11 cellular contexts compared by ENCODE assay signal in the genomic region with DNA sequence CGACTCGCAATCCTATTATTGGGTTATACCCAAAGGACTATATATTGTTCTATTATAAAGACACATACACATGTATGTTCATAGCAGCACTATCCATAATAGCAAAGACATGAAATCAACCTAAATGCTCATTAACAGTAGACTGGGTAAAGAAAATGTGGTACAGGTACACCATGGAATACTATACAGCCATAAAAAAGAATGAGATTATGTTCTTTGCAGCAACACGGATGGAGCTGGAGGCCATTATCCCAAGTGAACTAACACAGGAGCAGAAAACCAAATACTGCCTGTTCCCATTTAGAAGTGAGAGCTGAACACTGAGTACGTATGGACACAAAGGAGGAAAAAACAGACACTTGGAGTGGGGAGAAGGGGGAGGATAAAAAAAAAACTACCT.
"Had no signal": no experiment of that assay in that cellular context is flagged by ENCODE, and none has a peak within 500 bp of the region (broad histone marks: within the 10 kb centered on the region; RNA-seq: fewer than 3 reads in every experiment).

No MANE protein-coding gene starts in this region.

- H3K4me1 ChIP-seq: HAP-1 had no signal

- H3K9ac ChIP-seq: GM23248 had no signal

- DNase-seq: GM23248, GOT3, H7, H9, HCEC 1CT, HFFc6 had no signal

- H3K4me3 ChIP-seq: GM23248, GM23338, HAP-1 had no signal

- H3K36me3 ChIP-seq: HAP-1 had no signal

- H3K4me1 Mint-ChIP-seq: GM23338, H9 had no signal

- H3K27ac ChIP-seq: GM23248 had no signal

- H3K4me3 Mint-ChIP-seq: GM23338, H9, HFFc6 had no signal

- H3K4me2 ChIP-seq: GM23338 had no signal

- H2AFZ ChIP-seq: GM23248, GM23338 had no signal

- H3K27ac Mint-ChIP-seq: GM23338, H9, HFFc6 had no signal

- ATAC-seq: GM23338, HCT116 had no signal

- H3K9me3 ChIP-seq: HAP-1 had no signal

- FAIRE-seq: H1, H54 had no signal
